22 cellular contexts compared by ENCODE assay signal in genomic region chr17:41226051-41226450, GRCh38. TPM values are rescaled to one million over a fixed set of nuclear protein-coding genes. Genes with fewer than 3 reads are reported as not detected.
DNase-seq lines count a peak whose midpoint lies in the region; ATAC-seq, FAIRE-seq and TF ChIP-seq lines count a peak whose summit lies in the region.
"Had no signal": no experiment of that assay in that cellular context is flagged by ENCODE, and none has a peak within 500 bp of the region (broad histone marks: within the 10 kb centered on the region; RNA-seq: fewer than 3 reads in every experiment).

No MANE protein-coding gene starts in this region.

- no peaks in the 10 kb centered on the region for H3K79me1 ChIP-seq in H1 (ENCODE audit: low read depth, low read length)

- H3K23me2 ChIP-seq in H1 (ENCODE audit: low read depth, low read length), result no peaks in the 10 kb centered on the region

- no peaks in the 10 kb centered on the region for H3K4me1 ChIP-seq in A549
- no peaks in the 10 kb centered on the region for H3K4me1 ChIP-seq in H1 (replicated peaks in 1 of 4; ENCODE audit: control insufficient read depth in 3 of 4, insufficient read depth in 4 of 4, low read length in 3 of 4)
- no peaks in the 10 kb centered on the region for H3K4me1 ChIP-seq in BE2C
- H3K4me1 ChIP-seq: BLaER1, HAP-1 had no signal

- H3K18ac ChIP-seq in H1 (ENCODE audit: extremely low read depth, low read length), result no peak overlapping the region

- H3K79me2 ChIP-seq in H1 (ENCODE audit: control insufficient read depth in 1 of 2, insufficient read depth in 2 of 2, low read length in 2 of 2), result no peaks in the 10 kb centered on the region

- H2BK5ac ChIP-seq in H1 (ENCODE audit: low read depth, low read length), result no peak overlapping the region

- H2BK120ac ChIP-seq in H1 (replicated peaks; ENCODE audit: low read depth, low read length), result no peak overlapping the region

- POLR2A ChIA-PET in A549 (lab: Yijun Ruan, JAX), result no interaction called here
- POLR2A ChIA-PET in H1 (lab: Charles Lee; ENCODE audit: partially characterized antibody), result no interaction called here

- H2BK15ac ChIP-seq in H1 (ENCODE audit: low read length), result no peak overlapping the region

- TF ChIP-seq EP300 in A549 (IDR thresholded peaks at IDR 0.05) (no peak), H1 (IDR thresholded peaks at IDR 0.05; ENCODE audit: borderline replicate concordance in 1 of 2, low read depth in 2 of 2, low read length in 2 of 2) (no peak)

- no peak overlapping the region for H3K56ac ChIP-seq in H1 (replicated peaks; ENCODE audit: insufficient read length, low read depth, low read length)

- H4K5ac ChIP-seq in H1 (ENCODE audit: insufficient read length, low read depth, low read length), result no peak overlapping the region

- no peak overlapping the region for H3K9ac ChIP-seq in H1 (replicated peaks in 1 of 4; ENCODE audit: extremely low read depth in 1 of 4, low read depth in 3 of 4, low read length in 3 of 4)
- H3K9ac ChIP-seq: BLaER1 had no signal

- no peak overlapping the region for H2AK5ac ChIP-seq in H1 (ENCODE audit: low read depth, low read length)

- H3K14ac ChIP-seq in H1 (ENCODE audit: insufficient read length), result no peak overlapping the region

- H3K36me3 ChIP-seq in H1 (ENCODE audit: control insufficient read depth in 2 of 4, insufficient read depth in 4 of 4, low read length in 3 of 4) (no peaks in the 10 kb centered on the region), BE2C (no peaks in the 10 kb centered on the region)
- H3K36me3 ChIP-seq: BLaER1, HAP-1 had no signal

- H3K4me3 ChIP-seq in A549, result no peak overlapping the region
- H3K4me3 ChIP-seq in H1 (ENCODE audit: extremely low read depth in 1 of 4, insufficient read depth in 2 of 4, low read depth in 3 of 4, low read length in 4 of 4), result no peak overlapping the region
- no peak overlapping the region for H3K4me3 ChIP-seq in BE2C (ENCODE audit: low read depth, low read length)
- H3K4me3 ChIP-seq: BLaER1, GM12878, GM23338, HAP-1 had no signal

- no peak overlapping the region for H3K23ac ChIP-seq in H1 (ENCODE audit: insufficient read length)

- FAIRE-seq in A549 (lab: Jason Lieb, UNC) (peak; percentile 80), H1 (lab: Jason Lieb, UNC) (no peak)
- FAIRE-seq: D721Med, GM12878, H54 had no signal

- no peak overlapping the region for H2BK20ac ChIP-seq in H1 (ENCODE audit: low read length)

- no peak overlapping the region for H4K8ac ChIP-seq in H1 (ENCODE audit: extremely low read depth, insufficient read depth, low read length)

- H3K27ac ChIP-seq in A549, result no peak overlapping the region
- no peak overlapping the region for H3K27ac ChIP-seq in H1 (ENCODE audit: low read depth, low read length)
- H3K27ac ChIP-seq: BLaER1, C4-2B had no signal

- no peak for TF ChIP-seq CTCF in A549 (IDR thresholded peaks at IDR 0.05)
- TF ChIP-seq CTCF in H1 (IDR thresholded peaks at IDR 0.05; ENCODE audit: control extremely low read depth in 1 of 3, insufficient read depth in 1 of 3, low read depth in 1 of 3, low read length in 3 of 3), result no peak
- no peak for TF ChIP-seq CTCF in BE2C (IDR thresholded peaks at IDR 0.05; ENCODE audit: low read depth, low read length)

- WGBS in A549 (ENCODE audit: missing lambda C conversion rate), result 90% methylated on average over 6 of the region's 6 CpGs
- WGBS in H1 (ENCODE audit: extremely low coverage in 1 of 2, insufficient coverage in 1 of 2, insufficient read length in 1 of 2, insufficient replicate concordance in 2 of 2, low coverage in 1 of 2, low lambda C conversion rate in 2 of 2, missing lambda C conversion rate in 1 of 2), 2 experiments, result 97% methylated on average over 6 of the region's 6 CpGs; no CpG with 5 or more reads in 1 of the 2 experiments

- no peak overlapping the region for H2BK12ac ChIP-seq in H1 (ENCODE audit: low read depth, low read length)

- ATAC-seq in A549, result no peak
- no peak for ATAC-seq in GM18861 (IDR thresholded peaks at IDR 0.05; ENCODE audit: unreplicated experiment)
- ATAC-seq: CD8-positive, alpha-beta T cell; GM12878; GM23338 had no signal

- CTCF ChIA-PET in A549 (lab: Yijun Ruan, JAX) (interaction anchor here (1.1 kb wide), 1 partner anchor 37 kb away, joined by 4 read pairs; no protein-coding TSS in a partner anchor), H1 (lab: Charles Lee; ENCODE audit: partially characterized antibody) (interaction anchor here (1.1 kb wide), 1 partner anchor 14 kb away, joined by 3 read pairs; no protein-coding TSS in a partner anchor)

- no peak for TF ChIP-seq POLR2A in A549 (IDR thresholded peaks at IDR 0.05; ENCODE audit: low read length)
- no peak for TF ChIP-seq POLR2A in H1 (IDR thresholded peaks at IDR 0.05; ENCODE audit: control extremely low read depth in 1 of 2, low read depth in 2 of 2, low read length in 2 of 2)

- TF ChIP-seq RAD21 in A549 (conservative IDR thresholded peaks at IDR 0.05 in 1 of 2, IDR thresholded peaks at IDR 0.05 in 1 of 2) (no peak), H1 (IDR thresholded peaks at IDR 0.05 in 1 of 2, conservative IDR thresholded peaks at IDR 0.05 in 1 of 2; ENCODE audit: low read depth in 2 of 2, low read length in 2 of 2) (no peak)

- H3K9me3 ChIP-seq in A549 (no peaks in the 10 kb centered on the region), H1 (ENCODE audit: insufficient read depth in 2 of 2, low read depth in 1 of 2, low read length in 1 of 2) (no peaks in the 10 kb centered on the region), BE2C (no peaks in the 10 kb centered on the region)
- H3K9me3 ChIP-seq: BLaER1, HAP-1 had no signal

- no peak overlapping the region for H4K91ac ChIP-seq in H1 (replicated peaks; ENCODE audit: insufficient read length, low read length)

- H3K4me2 ChIP-seq in A549 (no peak overlapping the region), H1 (ENCODE audit: insufficient read depth in 1 of 2, low read depth in 2 of 2, low read length in 2 of 2) (no peak overlapping the region)
- H3K4me2 ChIP-seq: BLaER1, GM23338 had no signal

- peak overlapping the region; percentile 33; the same call in 1 of the 2 replicates for H2AFZ ChIP-seq in H1 (ENCODE audit: low read length)
- H2AFZ ChIP-seq: GM23338 had no signal

- no peak overlapping the region for H3K4ac ChIP-seq in H1 (replicated peaks; ENCODE audit: insufficient read length, low read depth, low read length)

- no peaks in the 10 kb centered on the region for H4K20me1 ChIP-seq in H1 (replicated peaks in 1 of 2; ENCODE audit: control insufficient read depth in 1 of 2, insufficient read depth in 2 of 2, low read length in 2 of 2)
- H4K20me1 ChIP-seq: BLaER1 had no signal

- DNase-seq in A549 (ENCODE audit: low read depth in 1 of 2, low spot score in 1 of 2), result no peak
- peak; percentile 18 for DNase-seq in RPMI7951 (ENCODE audit: low read depth)
- no peak for DNase-seq in H1 (ENCODE audit: low read depth in 1 of 2, low spot score in 2 of 2)
- no peak for DNase-seq in BE2C
- DNase-seq in NCI-H526 (lab: John Stamatoyannopoulos, UW), result no peak
- DNase-seq: 8988T; CD4-positive, CD25-positive, alpha-beta regulatory T cell; CD8-positive, alpha-beta T cell; DMS 273 treated with DMSO at 0.1 percent for 48 hours; DMS79; EL; GDM1; HFFc6 had no signal

- H3K27me3 ChIP-seq in H1 (replicated peaks in 1 of 4; ENCODE audit: control insufficient read depth in 3 of 4, extremely low read depth in 1 of 4, insufficient read depth in 3 of 4, low read length in 3 of 4), result no peaks in the 10 kb centered on the region
- H3K27me3 ChIP-seq in BE2C, result peaks cover 41% of the 10 kb centered on the region
- H3K27me3 ChIP-seq: BLaER1 had no signal

RNA-seq across cellular contexts. Expression of gene KRTAP9-2, which starts 0.4 kb away (rescaled TPM):
- not detected in 2 replicates for polyA plus RNA-seq in A549 (2011; rRNA removed)
- not detected in 2 replicates for polyA plus RNA-seq in A549 (2012; cell fraction: cytosol; rRNA removed)
- polyA plus RNA-seq in A549 (2012; cell fraction: nucleus; rRNA removed), result not detected in 2 replicates
- not detected in 3 replicates for polyA plus RNA-seq in A549 (2017; fragmentation: RNase III; extraction: RNeasy Plus Mini Kit Qiagen cat#74134 plus additional on column Dnase treatment)
- not detected in 2 replicates for polyA minus RNA-seq in A549 (2011; rRNA and poly(A)+ RNA removed)
- not detected in 2 replicates for total RNA-seq in RPMI7951 (2014; rRNA removed; shearing (Covaris generic))
- total RNA-seq in H1 (2021; fragmentation: NEBNext Ultra II Directional; extraction: Animal tissue kit (Norgen Biotek cat#: 25700)), result not detected in 2 replicates
- not detected in 2 replicates for polyA plus RNA-seq in H1 (2011; rRNA removed)
- polyA plus RNA-seq in H1 (2011; cell fraction: cytosol; rRNA removed), result not detected
- polyA plus RNA-seq in H1 (2011; cell fraction: nucleus; rRNA removed), result not detected
- polyA plus RNA-seq in H1 (2012, experiment 1 of 2), result not detected in 4 replicates
- not detected for polyA plus RNA-seq in H1 (2012, experiment 2 of 2)
- polyA plus RNA-seq in H1 (2013, experiment 1 of 2), result not detected
- polyA plus RNA-seq in H1 (2013, experiment 2 of 2), result not detected
- not detected in 2 replicates for polyA minus RNA-seq in H1 (2011; rRNA and poly(A)+ RNA removed)
- not detected for polyA minus RNA-seq in H1 (2011; cell fraction: cytosol; rRNA and poly(A)+ RNA removed)
- not detected for polyA minus RNA-seq in H1 (2011; cell fraction: nucleus; rRNA and poly(A)+ RNA removed)
- polyA plus RNA-seq in BE2C (2012; ENCODE audit: insufficient read depth, insufficient read length, low read depth), result not detected
- total RNA-seq: A673; CD4-positive, CD25-positive, alpha-beta regulatory T cell; CD8-positive, alpha-beta T cell; GM12878; GM23338; HFFc6 had no signal
- polyA plus RNA-seq: CD4-positive, CD25-positive, alpha-beta regulatory T cell; GM12878; GM23338 had no signal

RNA-seq across cellular contexts. Expression of gene KRTAP9-3, which starts 6.2 kb away (rescaled TPM):
- polyA plus RNA-seq in A549 (2011; rRNA removed) (not detected in 2 replicates), A549 (2017; fragmentation: RNase III; extraction: RNeasy Plus Mini Kit Qiagen cat#74134 plus additional on column Dnase treatment) (not detected in 3 replicates), H1 (2011; rRNA removed) (not detected in 2 replicates)
- not detected in 2 replicates for polyA plus RNA-seq in A549 (2012; cell fraction: cytosol; rRNA removed)
- polyA plus RNA-seq in A549 (2012; cell fraction: nucleus; rRNA removed), result not detected in 2 replicates
- not detected in 2 replicates for polyA minus RNA-seq in A549 (2011; rRNA and poly(A)+ RNA removed)
- not detected in 2 replicates for total RNA-seq in RPMI7951 (2014; rRNA removed; shearing (Covaris generic))
- not detected in 2 replicates for total RNA-seq in H1 (2021; fragmentation: NEBNext Ultra II Directional; extraction: Animal tissue kit (Norgen Biotek cat#: 25700))
- not detected for polyA plus RNA-seq in H1 (2011; cell fraction: cytosol; rRNA removed)
- not detected for polyA plus RNA-seq in H1 (2011; cell fraction: nucleus; rRNA removed)
- not detected in 4 replicates for polyA plus RNA-seq in H1 (2012, experiment 1 of 2)
- not detected for polyA plus RNA-seq in H1 (2012, experiment 2 of 2)
- not detected for polyA plus RNA-seq in H1 (2013, experiment 1 of 2)
- not detected for polyA plus RNA-seq in H1 (2013, experiment 2 of 2)
- polyA minus RNA-seq in H1 (2011; rRNA and poly(A)+ RNA removed), result not detected in 2 replicates
- polyA minus RNA-seq in H1 (2011; cell fraction: cytosol; rRNA and poly(A)+ RNA removed), result not detected
- not detected for polyA minus RNA-seq in H1 (2011; cell fraction: nucleus; rRNA and poly(A)+ RNA removed)
- polyA plus RNA-seq in BE2C (2012; ENCODE audit: insufficient read depth, insufficient read length, low read depth), result not detected
- total RNA-seq: A673; CD4-positive, CD25-positive, alpha-beta regulatory T cell; CD8-positive, alpha-beta T cell; GM12878; GM23338; HFFc6 had no signal
- polyA plus RNA-seq: CD4-positive, CD25-positive, alpha-beta regulatory T cell; GM12878; GM23338 had no signal

RNA-seq across cellular contexts. Expression of gene KRTAP9-8, which starts 11.7 kb away (rescaled TPM):
- not detected in 2 replicates for polyA plus RNA-seq in A549 (2011; rRNA removed)
- not detected in 2 replicates for polyA plus RNA-seq in A549 (2012; cell fraction: cytosol; rRNA removed)
- polyA plus RNA-seq in A549 (2012; cell fraction: nucleus; rRNA removed), result not detected in 2 replicates
- polyA plus RNA-seq in A549 (2017; fragmentation: RNase III; extraction: RNeasy Plus Mini Kit Qiagen cat#74134 plus additional on column Dnase treatment), result not detected in 3 replicates
- not detected in 2 replicates for polyA minus RNA-seq in A549 (2011; rRNA and poly(A)+ RNA removed)
- total RNA-seq in RPMI7951 (2014; rRNA removed; shearing (Covaris generic)), result not detected in 2 replicates
- not detected in 2 replicates for total RNA-seq in H1 (2021; fragmentation: NEBNext Ultra II Directional; extraction: Animal tissue kit (Norgen Biotek cat#: 25700))
- polyA plus RNA-seq in H1 (2011; rRNA removed), result not detected in 2 replicates
- not detected for polyA plus RNA-seq in H1 (2011; cell fraction: cytosol; rRNA removed)
- polyA plus RNA-seq in H1 (2011; cell fraction: nucleus; rRNA removed), result not detected
- polyA plus RNA-seq in H1 (2012, experiment 1 of 2), result not detected in 4 replicates
- not detected for polyA plus RNA-seq in H1 (2012, experiment 2 of 2)
- not detected for polyA plus RNA-seq in H1 (2013, experiment 1 of 2)
- polyA plus RNA-seq in H1 (2013, experiment 2 of 2), result not detected
- not detected in 2 replicates for polyA minus RNA-seq in H1 (2011; rRNA and poly(A)+ RNA removed)
- polyA minus RNA-seq in H1 (2011; cell fraction: cytosol; rRNA and poly(A)+ RNA removed), result not detected
- polyA minus RNA-seq in H1 (2011; cell fraction: nucleus; rRNA and poly(A)+ RNA removed), result not detected
- polyA plus RNA-seq in BE2C (2012; ENCODE audit: insufficient read depth, insufficient read length, low read depth), result not detected
- total RNA-seq: A673; CD4-positive, CD25-positive, alpha-beta regulatory T cell; CD8-positive, alpha-beta T cell; GM12878; GM23338; HFFc6 had no signal
- polyA plus RNA-seq: CD4-positive, CD25-positive, alpha-beta regulatory T cell; GM12878; GM23338 had no signal

RNA-seq across cellular contexts. Expression of gene KRTAP9-4, which starts 23.4 kb away (rescaled TPM):
- polyA plus RNA-seq in A549 (2011; rRNA removed), result not detected in 2 replicates
- polyA plus RNA-seq in A549 (2012; cell fraction: cytosol; rRNA removed), result not detected in 2 replicates
- not detected in 2 replicates for polyA plus RNA-seq in A549 (2012; cell fraction: nucleus; rRNA removed)
- not detected in 3 replicates for polyA plus RNA-seq in A549 (2017; fragmentation: RNase III; extraction: RNeasy Plus Mini Kit Qiagen cat#74134 plus additional on column Dnase treatment)
- not detected in 2 replicates for polyA minus RNA-seq in A549 (2011; rRNA and poly(A)+ RNA removed)
- not detected in 2 replicates for total RNA-seq in RPMI7951 (2014; rRNA removed; shearing (Covaris generic))
- not detected in 2 replicates for total RNA-seq in H1 (2021; fragmentation: NEBNext Ultra II Directional; extraction: Animal tissue kit (Norgen Biotek cat#: 25700))
- 0.13 TPM in 1 of 2 replicates, not detected in the other for polyA plus RNA-seq in H1 (2011; rRNA removed)
- polyA plus RNA-seq in H1 (2011; cell fraction: cytosol; rRNA removed), result not detected
- polyA plus RNA-seq in H1 (2011; cell fraction: nucleus; rRNA removed), result not detected
- not detected in 4 replicates for polyA plus RNA-seq in H1 (2012, experiment 1 of 2)
- polyA plus RNA-seq in H1 (2012, experiment 2 of 2), result not detected
- polyA plus RNA-seq in H1 (2013, experiment 1 of 2), result not detected
- polyA plus RNA-seq in H1 (2013, experiment 2 of 2), result not detected
- polyA minus RNA-seq in H1 (2011; rRNA and poly(A)+ RNA removed), result not detected in 2 replicates
- not detected for polyA minus RNA-seq in H1 (2011; cell fraction: cytosol; rRNA and poly(A)+ RNA removed)
- polyA minus RNA-seq in H1 (2011; cell fraction: nucleus; rRNA and poly(A)+ RNA removed), result not detected
- polyA plus RNA-seq in BE2C (2012; ENCODE audit: insufficient read depth, insufficient read length, low read depth), result not detected
- total RNA-seq: A673; CD4-positive, CD25-positive, alpha-beta regulatory T cell; CD8-positive, alpha-beta T cell; GM12878; GM23338; HFFc6 had no signal
- polyA plus RNA-seq: CD4-positive, CD25-positive, alpha-beta regulatory T cell; GM12878; GM23338 had no signal

RNA-seq across cellular contexts. Expression of gene KRTAP9-9, which starts 29.1 kb away (rescaled TPM):
- polyA plus RNA-seq in A549 (2011; rRNA removed) (not detected in 2 replicates), A549 (2017; fragmentation: RNase III; extraction: RNeasy Plus Mini Kit Qiagen cat#74134 plus additional on column Dnase treatment) (not detected in 3 replicates), H1 (2011; rRNA removed) (not detected in 2 replicates)
- not detected in 2 replicates for polyA plus RNA-seq in A549 (2012; cell fraction: cytosol; rRNA removed)
- not detected in 2 replicates for polyA plus RNA-seq in A549 (2012; cell fraction: nucleus; rRNA removed)
- not detected in 2 replicates for polyA minus RNA-seq in A549 (2011; rRNA and poly(A)+ RNA removed)
- total RNA-seq in RPMI7951 (2014; rRNA removed; shearing (Covaris generic)), result not detected in 2 replicates
- not detected in 2 replicates for total RNA-seq in H1 (2021; fragmentation: NEBNext Ultra II Directional; extraction: Animal tissue kit (Norgen Biotek cat#: 25700))
- not detected for polyA plus RNA-seq in H1 (2011; cell fraction: cytosol; rRNA removed)
- not detected for polyA plus RNA-seq in H1 (2011; cell fraction: nucleus; rRNA removed)
- not detected in 4 replicates for polyA plus RNA-seq in H1 (2012, experiment 1 of 2)
- polyA plus RNA-seq in H1 (2012, experiment 2 of 2), result not detected
- not detected for polyA plus RNA-seq in H1 (2013, experiment 1 of 2)
- polyA plus RNA-seq in H1 (2013, experiment 2 of 2), result not detected
- not detected in 2 replicates for polyA minus RNA-seq in H1 (2011; rRNA and poly(A)+ RNA removed)
- not detected for polyA minus RNA-seq in H1 (2011; cell fraction: cytosol; rRNA and poly(A)+ RNA removed)
- not detected for polyA minus RNA-seq in H1 (2011; cell fraction: nucleus; rRNA and poly(A)+ RNA removed)
- not detected for polyA plus RNA-seq in BE2C (2012; ENCODE audit: insufficient read depth, insufficient read length, low read depth)
- total RNA-seq: A673; CD4-positive, CD25-positive, alpha-beta regulatory T cell; CD8-positive, alpha-beta T cell; GM12878; GM23338; HFFc6 had no signal
- polyA plus RNA-seq: CD4-positive, CD25-positive, alpha-beta regulatory T cell; GM12878; GM23338 had no signal
